In genomic region chr20:1184260-1184637, GRCh38 we compare ENCODE assay signal across 13 cellular contexts. TPM values are rescaled to one million over a fixed set of nuclear protein-coding genes. Genes with fewer than 3 reads are reported as not detected.
DNase-seq lines count a peak whose midpoint lies in the region; ATAC-seq and TF ChIP-seq lines count a peak whose summit lies in the region.
"Had no signal": no experiment of that assay in that cellular context is flagged by ENCODE, and none has a peak within 500 bp of the region (broad histone marks: within the 10 kb centered on the region; RNA-seq: fewer than 3 reads in every experiment).

No MANE protein-coding gene starts in this region.

- peaks cover 13% of the 10 kb centered on the region for H3K27me3 ChIP-seq in WERI-Rb-1 (ENCODE audit: insufficient read depth, low read depth, severe bottlenecking)
- no peaks in the 10 kb centered on the region for H3K27me3 ChIP-seq in right cardiac atrium (ENCODE audit: control insufficient read depth, insufficient read depth)
- no peaks in the 10 kb centered on the region for H3K27me3 ChIP-seq in parathyroid adenoma (ENCODE audit: control insufficient read depth, insufficient read depth, low read length)
- H3K27me3 ChIP-seq: testis had no signal

- peak overlapping the region; percentile 77 for H3K4me3 Mint-ChIP-seq in activated CD4-positive, alpha-beta T cell treated with anti-CD3 and anti-CD28 coated beads, Interleukin-2, amount 10 ng/mL, durations not matched to agents 24 days and 14 days

- H3K27me3 Mint-ChIP-seq in activated CD4-positive, alpha-beta T cell treated with anti-CD3 and anti-CD28 coated beads, Interleukin-2, amount 10 ng/mL, durations not matched to agents 24 days and 14 days: peaks cover 31% of the 10 kb centered on the region

- no peaks in the 10 kb centered on the region for H3K9me3 Mint-ChIP-seq in activated CD4-positive, alpha-beta T cell treated with anti-CD3 and anti-CD28 coated beads, Interleukin-2, amount 10 ng/mL, durations not matched to agents 24 days and 14 days

- intact Hi-C loops in activated CD4-positive, alpha-beta T cell treated with anti-CD3 and anti-CD28 coated beads, Interleukin-2, amount 10 ng/mL, durations not matched to agents 24 days and 14 days (cut with micrococcal nuclease): loop anchor here (2.0 kb wide), 1 partner anchor 65 kb away; the partner anchor contains the start of gene PSMF1
- intact Hi-C loops in right cardiac atrium (cut with DNase I): no loop called here

- ATAC-seq in right cardiac atrium (no peak), HG02642 (IDR thresholded peaks at IDR 0.05; ENCODE audit: poor library complexity, unreplicated experiment) (no peak)

- H3K4me1 ChIP-seq in right cardiac atrium (ENCODE audit: control insufficient read depth, insufficient read depth, low read length) (no peaks in the 10 kb centered on the region), parathyroid adenoma (peaks cover 3% of the 10 kb centered on the region)
- H3K4me1 ChIP-seq: foreskin keratinocyte, testis had no signal

- 26% methylated on average over 13 of the region's 13 CpGs for WGBS in right cardiac atrium

- H3K9me3 ChIP-seq in WERI-Rb-1 (ENCODE audit: severe bottlenecking) (no peaks in the 10 kb centered on the region), right cardiac atrium (ENCODE audit: control insufficient read depth, low read length) (no peaks in the 10 kb centered on the region), parathyroid adenoma (ENCODE audit: control insufficient read depth, low read length) (no peaks in the 10 kb centered on the region)
- H3K9me3 ChIP-seq: SJSA1, testis had no signal

- H3K4me3 ChIP-seq in WERI-Rb-1 (ENCODE audit: low read depth, low read length) (peak overlapping the region; percentile 48), right cardiac atrium (ENCODE audit: low read length) (peak overlapping the region; percentile 80), parathyroid adenoma (ENCODE audit: low read depth, low read length) (peak overlapping the region; percentile 53)
- H3K4me3 ChIP-seq: SJSA1 had no signal

- H3K27ac Mint-ChIP-seq in activated CD4-positive, alpha-beta T cell treated with anti-CD3 and anti-CD28 coated beads, Interleukin-2, amount 10 ng/mL, durations not matched to agents 24 days and 14 days: no peak overlapping the region

- H3K27ac ChIP-seq in WERI-Rb-1 (no peak overlapping the region), right cardiac atrium (ENCODE audit: low read length) (no peak overlapping the region), parathyroid adenoma (no peak overlapping the region)
- H3K27ac ChIP-seq: foreskin keratinocyte, SJSA1, testis had no signal

- H3K4me1 Mint-ChIP-seq in activated CD4-positive, alpha-beta T cell treated with anti-CD3 and anti-CD28 coated beads, Interleukin-2, amount 10 ng/mL, durations not matched to agents 24 days and 14 days: peaks cover 10% of the 10 kb centered on the region

- H2AFZ ChIP-seq in parathyroid adenoma: peak overlapping the region; percentile 69

- no peaks in the 10 kb centered on the region for H3K36me3 Mint-ChIP-seq in activated CD4-positive, alpha-beta T cell treated with anti-CD3 and anti-CD28 coated beads, Interleukin-2, amount 10 ng/mL, durations not matched to agents 24 days and 14 days (ENCODE audit: low read depth)

- no peak for TF ChIP-seq CTCF in WERI-Rb-1 (IDR thresholded peaks at IDR 0.05; ENCODE audit: low read depth, low read length)
- no peak for TF ChIP-seq CTCF in parathyroid adenoma (IDR thresholded peaks at IDR 0.05)

- no peaks in the 10 kb centered on the region for H3K79me2 ChIP-seq in parathyroid adenoma

- peak overlapping the region; percentile 67 for H3K4me2 ChIP-seq in parathyroid adenoma (ENCODE audit: low read length)

- H3K9ac ChIP-seq in parathyroid adenoma: no peak overlapping the region

- DNase-seq in activated CD4-positive, alpha-beta T cell treated with anti-CD3 and anti-CD28 coated beads, Interleukin-2, amount 10 ng/mL, durations not matched to agents 24 days and 14 days: no peak
- DNase-seq in activated CD4-positive, alpha-beta T cell treated with anti-CD3 and anti-CD28 coated beads, Interleukin-2, amount 50 U/mL, for 4 hours: no peak
- DNase-seq in WERI-Rb-1 (no peak), right cardiac atrium (no peak), cerebellar cortex (ENCODE audit: low spot score) (no peak), NCI-H1694 treated with DMSO at 0.1 percent for 48 hours (lab: John Stamatoyannopoulos, UW) (no peak)
- DNase-seq: ACHN, foreskin keratinocyte, NCI-H524 treated with DMSO at 0.1 percent for 48 hours, testis had no signal

- H3K36me3 ChIP-seq in WERI-Rb-1 (no peaks in the 10 kb centered on the region), parathyroid adenoma (ENCODE audit: control insufficient read depth, insufficient read depth, low read length) (no peaks in the 10 kb centered on the region)
- H3K36me3 ChIP-seq: SJSA1 had no signal

RNA-seq across cellular contexts. Expression of gene TMEM74B, which starts 0.5 kb away (rescaled TPM):
- total RNA-seq in activated CD4-positive, alpha-beta T cell treated with anti-CD3 and anti-CD28 coated beads, Interleukin-2, amount 10 ng/mL, durations not matched to agents 24 days and 14 days: 1.6 and 1.9 TPM in 2 replicates
- 1 to 10 TPM; 4.0 to 7.2 (median 4.7) TPM for total RNA-seq in right cardiac atrium
- 7.8 TPM for polyA plus RNA-seq in right cardiac atrium
- total RNA-seq: SJSA1 had no signal

RNA-seq across cellular contexts. Expression of gene C20orf202, which starts 19.0 kb away (rescaled TPM):
- 0.12 TPM in 1 of 2 replicates, not detected in the other for total RNA-seq in activated CD4-positive, alpha-beta T cell treated with anti-CD3 and anti-CD28 coated beads, Interleukin-2, amount 10 ng/mL, durations not matched to agents 24 days and 14 days
- under 1 TPM; 0.15 to 0.31 (median 0.27) TPM for total RNA-seq in right cardiac atrium
- 0.27 TPM for polyA plus RNA-seq in right cardiac atrium
- total RNA-seq: foreskin keratinocyte, SJSA1 had no signal
- polyA plus RNA-seq: foreskin keratinocyte had no signal

RNA-seq across cellular contexts. Expression of gene RAD21L1, which starts 41.6 kb away (rescaled TPM):
- total RNA-seq in activated CD4-positive, alpha-beta T cell treated with anti-CD3 and anti-CD28 coated beads, Interleukin-2, amount 10 ng/mL, durations not matched to agents 24 days and 14 days: not detected in 2 replicates
- total RNA-seq in right cardiac atrium: not detected
- not detected for polyA plus RNA-seq in right cardiac atrium
- total RNA-seq: foreskin keratinocyte had no signal
- polyA plus RNA-seq: foreskin keratinocyte had no signal
